22 cellular contexts compared by ENCODE assay signal in genomic region chr6:1079525-1079924, GRCh38.
A peak's percentile ranks its signal among the peaks of the same experiment; 100 is the strongest.
DNase-seq lines count a peak whose midpoint lies in the region; ATAC-seq and TF ChIP-seq lines count a peak whose summit lies in the region.
"Had no signal": no experiment of that assay in that cellular context is flagged by ENCODE, and none has a peak within 500 bp of the region (broad histone marks: within the 10 kb centered on the region; RNA-seq: fewer than 3 reads in every experiment).

No MANE protein-coding gene starts in this region.

- H3K4me3 ChIP-seq in IMR-90 (ENCODE audit: insufficient read depth, low read depth, low read length) (no peak overlapping the region), fibroblast of pulmonary artery (replicated peaks; ENCODE audit: low read depth, low read length) (no peak overlapping the region), mesendoderm (ENCODE audit: low read length) (no peak overlapping the region)
- H3K4me3 ChIP-seq: A549, heart right ventricle had no signal

- TF ChIP-seq POLR2A in IMR-90 (IDR thresholded peaks at IDR 0.05; ENCODE audit: low read depth, low read length) = no peak

- no peak overlapping the region for H3K14ac ChIP-seq in IMR-90 (replicated peaks; ENCODE audit: low read depth, low read length)

- peaks cover 13% of the 10 kb centered on the region for H3K4me1 ChIP-seq in IMR-90 (ENCODE audit: control insufficient read depth, insufficient read depth, low read length)
- no peaks in the 10 kb centered on the region for H3K4me1 ChIP-seq in mesendoderm (ENCODE audit: control insufficient read depth, low read depth, low read length)
- H3K4me1 ChIP-seq: A549 had no signal

- no peak overlapping the region for H4K91ac ChIP-seq in IMR-90 (ENCODE audit: insufficient read depth, low read depth, low read length)

- H2BK120ac ChIP-seq in IMR-90 (ENCODE audit: low read depth, low read length) = no peak overlapping the region
- H2BK120ac ChIP-seq in mesendoderm (ENCODE audit: low read depth, low read length) = no peak overlapping the region

- BruUV-seq in IMR-90 (replicated peaks; lab: Mats Ljungman, UMichigan) = no TSS peak

- no peak overlapping the region; the same call in 1 of the 2 replicates for H3K18ac ChIP-seq in IMR-90 (ENCODE audit: low read depth, low read length)
- no peak overlapping the region for H3K18ac ChIP-seq in mesendoderm (ENCODE audit: low read length)

- H3K23ac ChIP-seq in IMR-90 (ENCODE audit: low read depth, low read length) (no peak overlapping the region), mesendoderm (ENCODE audit: low read length) (no peak overlapping the region)

- ATAC-seq in IMR-90 (ENCODE audit: low read depth) (no peak), GM18909 (IDR thresholded peaks at IDR 0.05; ENCODE audit: poor library complexity, unreplicated experiment) (no peak), WTC11 (no peak)
- ATAC-seq: A549, heart right ventricle, HepG2 had no signal

- no peaks in the 10 kb centered on the region for H3K27me3 Mint-ChIP-seq in WTC11 (ENCODE audit: low read depth)
- H3K27me3 Mint-ChIP-seq: progenitor cell of endocrine pancreas had no signal

- H2AFZ ChIP-seq in IMR-90 (replicated peaks; ENCODE audit: low read length, poor library complexity) = no peak overlapping the region

- in situ Hi-C loops in IMR-90 (cut with MboI; ENCODE audit: low sequenced_read_pairs) = no loop called here

- CTCF ChIA-PET in IMR-90 (lab: Yijun Ruan, JAX) (no interaction called here), WTC11 (lab: Charles Lee) (no interaction called here)

- H3K36me3 ChIP-seq in IMR-90 (ENCODE audit: control insufficient read depth, insufficient read depth, low read length) (no peaks in the 10 kb centered on the region), mesendoderm (ENCODE audit: control insufficient read depth, insufficient read depth, low read length) (no peaks in the 10 kb centered on the region)
- H3K36me3 ChIP-seq: heart right ventricle had no signal

- H3K4me1 Mint-ChIP-seq in WTC11 = no peaks in the 10 kb centered on the region
- H3K4me1 Mint-ChIP-seq: activated CD4-positive, alpha-beta T cell treated with anti-CD3 and anti-CD28 coated beads, Interleukin-2, amount 10 ng/mL, durations not matched to agents 7 days and 5 days; CD8-positive, alpha-beta memory T cell had no signal

- intact Hi-C loops in IMR-90 (cut with micrococcal nuclease) = no loop called here

- no peaks in the 10 kb centered on the region for H4K20me1 ChIP-seq in IMR-90 (ENCODE audit: insufficient read depth, low read length)

- no peaks in the 10 kb centered on the region for H3K9me3 ChIP-seq in IMR-90 (ENCODE audit: control insufficient read depth, insufficient read depth, low read length)
- H3K9me3 ChIP-seq: A549, heart right ventricle had no signal

- no peak overlapping the region for H3K56ac ChIP-seq in IMR-90 (ENCODE audit: extremely low read depth, insufficient read depth, low read length)
- H3K56ac ChIP-seq in mesendoderm (ENCODE audit: low read length) = no peak overlapping the region

- H2AK5ac ChIP-seq in IMR-90 (ENCODE audit: low read depth, low read length) (no peak overlapping the region; the same call in 1 of the 2 replicates), mesendoderm (ENCODE audit: low read length) (no peak overlapping the region)

- H3K4me2 ChIP-seq in IMR-90 (ENCODE audit: low read depth, low read length) (no peak overlapping the region), mesendoderm (ENCODE audit: low read length) (no peak overlapping the region)
- H3K4me2 ChIP-seq: A549 had no signal

- dilution Hi-C loops in IMR-90 (cut with HindIII; ENCODE audit: low sequenced_read_pairs, unreplicated experiment) = no loop called here

- no peaks in the 10 kb centered on the region for H3K9me1 ChIP-seq in IMR-90 (ENCODE audit: insufficient read depth, low read length)

- no peak overlapping the region for H3K4ac ChIP-seq in IMR-90 (ENCODE audit: low read depth, low read length)
- H3K4ac ChIP-seq in mesendoderm (ENCODE audit: low read depth, low read length) = no peak overlapping the region

- H3K79me1 ChIP-seq in IMR-90 (ENCODE audit: low read depth in 1 of 2, low read length in 2 of 2) (no peaks in the 10 kb centered on the region), mesendoderm (ENCODE audit: low read length) (no peaks in the 10 kb centered on the region)

- H3K36me3 Mint-ChIP-seq in WTC11 = no peaks in the 10 kb centered on the region
- H3K36me3 Mint-ChIP-seq: CD8-positive, alpha-beta memory T cell had no signal

- H3K9me3 Mint-ChIP-seq in WTC11 = no peaks in the 10 kb centered on the region
- H3K9me3 Mint-ChIP-seq: activated CD4-positive, alpha-beta T cell treated with anti-CD3 and anti-CD28 coated beads, Interleukin-2, amount 10 ng/mL, durations not matched to agents 7 days and 5 days; activated T-helper 1 cell treated with anti-CD3 and anti-CD28 coated beads, Interleukin-12 subunit alpha, Interleukin-12 subunit beta, Interleukin-2, Interleukin-4 antibody, amounts not matched to agents 30 ng/mL and 10 ng/mL and 1 ng/mL, durations not matched to agents 14 hours and 24 hours and 36 hours; CD8-positive, alpha-beta memory T cell; H9 had no signal

- H3K27me3 ChIP-seq in IMR-90 (ENCODE audit: control insufficient read depth, insufficient read depth, low read length) (peaks cover 3% of the 10 kb centered on the region; the same call in 1 of the 2 replicates), mesendoderm (ENCODE audit: insufficient read depth, low read length, poor library complexity) (no peaks in the 10 kb centered on the region)

- H3K9ac ChIP-seq in IMR-90 (ENCODE audit: low read depth, low read length) (no peak overlapping the region), mesendoderm (ENCODE audit: low read length) (no peak overlapping the region)

- H3K4me3 Mint-ChIP-seq in WTC11 = no peak overlapping the region
- H3K4me3 Mint-ChIP-seq: activated CD4-positive, alpha-beta T cell treated with anti-CD3 and anti-CD28 coated beads, Interleukin-2, amount 10 ng/mL, durations not matched to agents 7 days and 5 days; activated T-helper 1 cell treated with anti-CD3 and anti-CD28 coated beads, Interleukin-12 subunit alpha, Interleukin-12 subunit beta, Interleukin-2, Interleukin-4 antibody, amounts not matched to agents 30 ng/mL and 10 ng/mL and 1 ng/mL, durations not matched to agents 14 hours and 24 hours and 36 hours; CD8-positive, alpha-beta memory T cell; H9 had no signal

- H4K5ac ChIP-seq in IMR-90 (ENCODE audit: low read depth, low read length) = no peak overlapping the region
- no peak overlapping the region for H4K5ac ChIP-seq in mesendoderm (ENCODE audit: low read length)

- no peak overlapping the region for H3K27ac ChIP-seq in IMR-90 (ENCODE audit: insufficient read depth, low read length)
- no peak overlapping the region for H3K27ac ChIP-seq in mesendoderm (ENCODE audit: low read depth, low read length)
- H3K27ac ChIP-seq: A549, heart right ventricle, VCaP had no signal

- no peak for TF ChIP-seq RAD21 in IMR-90 (IDR thresholded peaks at IDR 0.05; ENCODE audit: low read length)

- TF ChIP-seq CTCF in IMR-90 (conservative IDR thresholded peaks at IDR 0.05; ENCODE audit: low read depth, low read length) (no peak), fibroblast of pulmonary artery (IDR thresholded peaks at IDR 0.05; ENCODE audit: low read length, missing control alignments) (no peak), WTC11 (IDR thresholded peaks at IDR 0.05) (no peak)

- H4K8ac ChIP-seq in IMR-90 (ENCODE audit: low read depth in 2 of 2, low read length in 2 of 2) (no peak overlapping the region), mesendoderm (ENCODE audit: low read depth, low read length) (no peak overlapping the region)

- no peak overlapping the region for H3K27ac Mint-ChIP-seq in WTC11
- H3K27ac Mint-ChIP-seq: activated CD4-positive, alpha-beta T cell treated with anti-CD3 and anti-CD28 coated beads, Interleukin-2, amount 10 ng/mL, durations not matched to agents 7 days and 5 days; activated T-helper 1 cell treated with anti-CD3 and anti-CD28 coated beads, Interleukin-12 subunit alpha, Interleukin-12 subunit beta, Interleukin-2, Interleukin-4 antibody, amounts not matched to agents 30 ng/mL and 10 ng/mL and 1 ng/mL, durations not matched to agents 14 hours and 24 hours and 36 hours; CD8-positive, alpha-beta memory T cell; H9; progenitor cell of endocrine pancreas had no signal

- H2BK20ac ChIP-seq in IMR-90 (ENCODE audit: low read depth, low read length) = no peak overlapping the region

- DNase-seq in A172 (ENCODE audit: low spot score) (peak; percentile 75), IMR-90 (no peak), fibroblast of pulmonary artery (ENCODE audit: low read depth) (peak; percentile 3), mesendoderm (peak; percentile 52), NCI-H748 treated with DMSO at 0.1 percent for 48 hours (lab: John Stamatoyannopoulos, UW) (no peak), WTC11 (ENCODE audit: low spot score) (no peak), middle frontal gyrus (ENCODE audit: extremely low spot score, low spot score) (no peak)
- DNase-seq: activated CD4-positive, alpha-beta T cell treated with anti-CD3 and anti-CD28 coated beads, Interleukin-2, amount 10 ng/mL, durations not matched to agents 7 days and 5 days; activated naive CD4-positive, alpha-beta T cell treated with anti-CD3 and anti-CD28 coated beads, Interleukin-2, amount 50 U/mL, for 16 hours; CD8-positive, alpha-beta memory T cell; dermis blood vessel endothelial cell; DMS53; H9; heart right ventricle; NCI-H187; NCI-H526 treated with DMSO at 0.1 percent for 48 hours had no signal

- H2BK15ac ChIP-seq in IMR-90 (ENCODE audit: low read depth, low read length) (peak overlapping the region; percentile 28; the same call in 1 of the 3 replicates), mesendoderm (replicated peaks; ENCODE audit: low read depth) (no peak overlapping the region)

- H2BK5ac ChIP-seq in IMR-90 (ENCODE audit: low read depth, low read length, poor library complexity, severe bottlenecking) (no peak overlapping the region), mesendoderm (ENCODE audit: low read length) (no peak overlapping the region)

- POLR2A ChIA-PET in IMR-90 (lab: Charles Lee; ENCODE audit: unreplicated experiment) = no interaction called here
- POLR2A ChIA-PET in WTC11 (lab: Charles Lee) = no interaction called here

- 93% methylated on average over 3 of the region's 6 CpGs; no CpG with 5 or more reads in 1 of the 2 experiments for WGBS in IMR-90 (ENCODE audit: extremely low coverage in 2 of 2, insufficient read length in 1 of 2), 2 experiments
- WGBS in mesendoderm (ENCODE audit: extremely low coverage, insufficient coverage, low lambda C conversion rate) = no CpG with 5 or more reads among the region's 6 CpGs

- peak overlapping the region; percentile 44 for H2AK9ac ChIP-seq in IMR-90 (replicated peaks; ENCODE audit: low read depth, low read length, poor library complexity)

- no peaks in the 10 kb centered on the region for H3K79me2 ChIP-seq in mesendoderm (ENCODE audit: control insufficient read depth, insufficient read depth, low read length)

TF ChIP-seq in WTC11, 78 proteins besides CTCF, POLR2A, EP300 and RAD21 (continues in another document):
- no peak for TF ChIP-seq CREM (CRISPR knock-in tag; IDR thresholded peaks at IDR 0.05)
- TF ChIP-seq TP53 (CRISPR knock-in tag; IDR thresholded peaks at IDR 0.05) = no peak
- TF ChIP-seq EMX1 (CRISPR knock-in tag; IDR thresholded peaks at IDR 0.05) = no peak

Comparison
In these comparisons a context has a peak if more than half of its experiments do, and no peak if none do; other contexts are left out.
1. DNase-seq: peak in A172 (single experiment), fibroblast of pulmonary artery (single experiment) and mesendoderm (single experiment); none in IMR-90 (single experiment), NCI-H748 treated with DMSO at 0.1 percent for 48 hours (single experiment), WTC11 (single experiment) and middle frontal gyrus (single experiment).